In genomic region chr7:44189286-44189992, GRCh38 we compare ENCODE assay signal across 22 cellular contexts. TPM values are rescaled to one million over a fixed set of nuclear protein-coding genes. Genes with fewer than 3 reads are reported as not detected.
DNase-seq lines count a peak whose midpoint lies in the region; ATAC-seq and TF ChIP-seq lines count a peak whose summit lies in the region.
"Had no signal": no experiment of that assay in that cellular context is flagged by ENCODE, and none has a peak within 500 bp of the region (broad histone marks: within the 10 kb centered on the region; RNA-seq: fewer than 3 reads in every experiment).

Gene GCK, minus strand, starts transcription at chr7:44189439. Its CDS starts 486 bp downstream, at chr7:44188953.

- CTCF ChIA-PET in activated CD8-positive, alpha-beta memory T cell treated with anti-CD3 and anti-CD28 coated beads, Interleukin-2, amount 10 ng/mL, durations not matched to agents 7 days and 5 days (lab: Charles Lee): no interaction called here

- peak; percentile 32 for DNase-seq in activated CD8-positive, alpha-beta memory T cell treated with anti-CD3 and anti-CD28 coated beads, Interleukin-2, amount 50 U/mL, for 48 hours
- DNase-seq in activated CD8-positive, alpha-beta memory T cell treated with anti-CD3 and anti-CD28 coated beads, Interleukin-2, amount 10 ng/mL, durations not matched to agents 7 days and 5 days: no peak
- DNase-seq in NCI-H524 (lab: John Stamatoyannopoulos, UW) (peak; percentile 67 to 82), endodermal cell (peak; percentile 78), testis (peak; percentile 12), T1000 (lab: John Stamatoyannopoulos, UW) (no peak), mesothelial cell of epicardium (ENCODE audit: low spot score in 2 of 2, unreplicated experiment in 2 of 2) (no peak)
- DNase-seq: activated CD4-positive, alpha-beta T cell treated with anti-CD3 and anti-CD28 coated beads for 4 hours; activated naive CD8-positive, alpha-beta T cell treated with anti-CD3 and anti-CD28 coated beads, Interleukin-2, amount 10 ng/mL, durations not matched to agents 7 days and 5 days; activated T-cell treated with anti-CD3 and anti-CD28 coated beads, Interleukin-2, amount 50 U/mL, for 1 hour; GF-D8; GOT3; kidney glomerular epithelial cell; naive B cell; NCI-H446 had no signal

- no peak within 1 kb of the TSS for H3K4me3 Mint-ChIP-seq in activated CD8-positive, alpha-beta memory T cell treated with anti-CD3 and anti-CD28 coated beads, Interleukin-2, amount 10 ng/mL, durations not matched to agents 7 days and 5 days
- H3K4me3 Mint-ChIP-seq in endodermal cell (no peak within 1 kb of the TSS), mesothelial cell of epicardium (no peak within 1 kb of the TSS)
- H3K4me3 Mint-ChIP-seq: activated naive CD8-positive, alpha-beta T cell treated with anti-CD3 and anti-CD28 coated beads, Interleukin-2, amount 10 ng/mL, durations not matched to agents 7 days and 5 days; CD4-positive, alpha-beta T cell; central memory CD8-positive, alpha-beta T cell; naive B cell; T-helper 1 cell treated with Interleukin-12 subunit alpha and Interleukin-12 subunit beta and Interleukin-4 antibody, amounts not matched to agents 30 μg/mL and 1 μg/mL, for 36 hours had no signal

- intact Hi-C loops in testis (cut with DNase I; ENCODE audit: low total_unique reads): no loop called here

- H3K9me3 Mint-ChIP-seq in activated CD8-positive, alpha-beta memory T cell treated with anti-CD3 and anti-CD28 coated beads, Interleukin-2, amount 10 ng/mL, durations not matched to agents 7 days and 5 days (ENCODE audit: low read depth): no peaks in the 10 kb centered on the region
- H3K9me3 Mint-ChIP-seq in endodermal cell: no peaks in the 10 kb centered on the region
- no peaks in the 10 kb centered on the region for H3K9me3 Mint-ChIP-seq in mesothelial cell of epicardium
- H3K9me3 Mint-ChIP-seq: activated naive CD8-positive, alpha-beta T cell treated with anti-CD3 and anti-CD28 coated beads, Interleukin-2, amount 10 ng/mL, durations not matched to agents 7 days and 5 days; CD4-positive, alpha-beta T cell; central memory CD8-positive, alpha-beta T cell; naive B cell; T-helper 1 cell treated with Interleukin-12 subunit alpha and Interleukin-12 subunit beta and Interleukin-4 antibody, amounts not matched to agents 30 μg/mL and 1 μg/mL, for 36 hours had no signal

- no peak for TF ChIP-seq POLR2A in testis (IDR thresholded peaks at IDR 0.05)

- H3K27ac ChIP-seq in endodermal cell (ENCODE audit: low read depth, low read length) (no peak within 1 kb of the TSS), testis (no peak within 1 kb of the TSS)
- H3K27ac ChIP-seq: A549, epithelial cell of prostate, skin epidermis had no signal

- H3K4me3 ChIP-seq in endodermal cell (ENCODE audit: low read length) (no peak within 1 kb of the TSS), testis (no peak within 1 kb of the TSS)
- H3K4me3 ChIP-seq: A549, skin epidermis had no signal

- H3K9me3 ChIP-seq in endodermal cell (ENCODE audit: control insufficient read depth, low read length): no peaks in the 10 kb centered on the region
- H3K9me3 ChIP-seq in testis: no peaks in the 10 kb centered on the region
- H3K9me3 ChIP-seq: A549 had no signal

- no peaks in the 10 kb centered on the region for H3K4me1 ChIP-seq in endodermal cell (ENCODE audit: control insufficient read depth, insufficient read depth, low read length)
- H3K4me1 ChIP-seq in testis: no peaks in the 10 kb centered on the region

- no peak within 1 kb of the TSS for H3K27ac Mint-ChIP-seq in activated CD8-positive, alpha-beta memory T cell treated with anti-CD3 and anti-CD28 coated beads, Interleukin-2, amount 10 ng/mL, durations not matched to agents 7 days and 5 days
- H3K27ac Mint-ChIP-seq in endodermal cell: peak within 1 kb of the TSS; percentile 40
- H3K27ac Mint-ChIP-seq in mesothelial cell of epicardium: no peak within 1 kb of the TSS
- H3K27ac Mint-ChIP-seq: activated naive CD8-positive, alpha-beta T cell treated with anti-CD3 and anti-CD28 coated beads, Interleukin-2, amount 10 ng/mL, durations not matched to agents 7 days and 5 days; CD4-positive, alpha-beta T cell; naive B cell; T-helper 1 cell treated with Interleukin-12 subunit alpha and Interleukin-12 subunit beta and Interleukin-4 antibody, amounts not matched to agents 30 μg/mL and 1 μg/mL, for 36 hours had no signal

- H3K4me1 Mint-ChIP-seq in activated CD8-positive, alpha-beta memory T cell treated with anti-CD3 and anti-CD28 coated beads, Interleukin-2, amount 10 ng/mL, durations not matched to agents 7 days and 5 days: no peaks in the 10 kb centered on the region
- peaks cover 10% of the 10 kb centered on the region for H3K4me1 Mint-ChIP-seq in endodermal cell
- H3K4me1 Mint-ChIP-seq in mesothelial cell of epicardium: no peaks in the 10 kb centered on the region
- H3K4me1 Mint-ChIP-seq: central memory CD8-positive, alpha-beta T cell had no signal

- WGBS in endodermal cell (ENCODE audit: insufficient coverage in 1 of 2, insufficient read length in 1 of 2), 2 experiments: 88 to 90% methylated on average over 4 to 11 of the region's 11 CpGs
- 86 to 92% methylated on average over 7 to 11 of the region's 11 CpGs for WGBS in testis, 2 donors

- no peak within 1 kb of the TSS for H3K9ac ChIP-seq in endodermal cell (ENCODE audit: extremely low read depth, low read length, poor library complexity, severe bottlenecking)

- ATAC-seq in activated CD8-positive, alpha-beta memory T cell treated with anti-CD3 and anti-CD28 coated beads, Interleukin-2, amount 10 ng/mL, durations not matched to agents 7 days and 5 days: no peak
- no peak for ATAC-seq in GM19351 (IDR thresholded peaks at IDR 0.05; ENCODE audit: unreplicated experiment)
- ATAC-seq: A549 had no signal

- no peak for TF ChIP-seq CTCF in endodermal cell (conservative IDR thresholded peaks at IDR 0.05)
- no peak for TF ChIP-seq CTCF in testis (IDR thresholded peaks at IDR 0.05)
- TF ChIP-seq CTCF in mesothelial cell of epicardium (IDR thresholded peaks at IDR 0.05; ENCODE audit: unreplicated experiment): no peak

- H3K27me3 ChIP-seq in endodermal cell (ENCODE audit: control insufficient read depth, insufficient read depth, low read length, poor library complexity, severe bottlenecking) (no peaks in the 10 kb centered on the region), testis (no peaks in the 10 kb centered on the region)

- peaks cover 3% of the 10 kb centered on the region for H3K27me3 Mint-ChIP-seq in activated CD8-positive, alpha-beta memory T cell treated with anti-CD3 and anti-CD28 coated beads, Interleukin-2, amount 10 ng/mL, durations not matched to agents 7 days and 5 days
- H3K27me3 Mint-ChIP-seq in endodermal cell (ENCODE audit: insufficient read depth): no peaks in the 10 kb centered on the region
- peaks cover 30% of the 10 kb centered on the region for H3K27me3 Mint-ChIP-seq in mesothelial cell of epicardium (ENCODE audit: low read depth)

- no peaks in the 10 kb centered on the region for H3K36me3 Mint-ChIP-seq in activated CD8-positive, alpha-beta memory T cell treated with anti-CD3 and anti-CD28 coated beads, Interleukin-2, amount 10 ng/mL, durations not matched to agents 7 days and 5 days
- H3K36me3 Mint-ChIP-seq in endodermal cell (ENCODE audit: low read depth): no peaks in the 10 kb centered on the region
- no peaks in the 10 kb centered on the region for H3K36me3 Mint-ChIP-seq in mesothelial cell of epicardium
- H3K36me3 Mint-ChIP-seq: activated naive CD8-positive, alpha-beta T cell treated with anti-CD3 and anti-CD28 coated beads, Interleukin-2, amount 10 ng/mL, durations not matched to agents 7 days and 5 days; naive B cell had no signal

- H3K36me3 ChIP-seq in endodermal cell (ENCODE audit: control insufficient read depth, insufficient read depth, low read length) (no peaks in the 10 kb centered on the region), testis (ENCODE audit: low read depth, missing control alignments) (no peaks in the 10 kb centered on the region)

RNA-seq across cellular contexts. Expression of gene GCK, which starts in this region (rescaled TPM):
- under 1 TPM in 1 of 2 experiments, not detected in 1; 0.23 TPM for total RNA-seq in activated CD8-positive, alpha-beta memory T cell treated with anti-CD3 and anti-CD28 coated beads, Interleukin-2, amount 10 ng/mL, durations not matched to agents 7 days and 5 days
- total RNA-seq in endodermal cell (under 1 TPM; 0.29 to 0.48 TPM), testis (1 to 10 TPM in 1 of 2 donors, under 1 TPM in 1; 0.94 to 1.2 TPM), mesothelial cell of epicardium (1.5 to 2.4 TPM (median 2.2 TPM) in 3 replicates)
- polyA plus RNA-seq in endodermal cell (2013, experiment 1 of 2): 5.4 TPM
- 5.5 TPM for polyA plus RNA-seq in endodermal cell (2013, experiment 2 of 2)
- polyA plus RNA-seq in testis (ENCODE audit: insufficient read depth, low read depth, low replicate concordance): 0.90 TPM

Comparison
In these comparisons a context has a peak if more than half of its experiments do, and no peak if none do; other contexts are left out.
1. DNase-seq: peak in activated CD8-positive, alpha-beta memory T cell treated with anti-CD3 and anti-CD28 coated beads, Interleukin-2, amount 50 U/mL, for 48 hours (single experiment), NCI-H524 (2 of 2), endodermal cell (single experiment) and testis (single experiment); none in activated CD8-positive, alpha-beta memory T cell treated with anti-CD3 and anti-CD28 coated beads, Interleukin-2, amount 10 ng/mL, durations not matched to agents 7 days and 5 days (single experiment), T1000 (single experiment) and mesothelial cell of epicardium (0 of 2).